In the genomic region with DNA sequence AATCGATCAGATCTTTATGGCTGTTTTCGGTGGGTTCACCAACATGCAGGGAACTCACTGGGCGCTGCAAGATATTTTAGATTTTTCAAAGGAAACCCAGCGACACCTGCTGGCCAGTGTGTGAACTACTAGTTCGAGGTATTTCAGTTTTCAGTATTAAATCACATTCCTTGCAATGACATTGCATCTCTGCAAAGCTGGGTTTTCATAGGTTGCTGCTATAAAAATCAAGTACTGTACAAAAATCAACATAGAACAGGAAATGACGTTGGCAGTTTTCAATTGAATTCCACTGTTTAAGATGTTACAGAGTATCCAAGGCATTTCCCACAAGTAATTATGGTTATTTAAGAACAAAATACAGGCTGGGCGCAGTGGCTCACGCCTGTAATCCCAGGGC, we compare ENCODE assay signal across 8 cellular contexts. TPM values are rescaled to one million over a fixed set of nuclear protein-coding genes. Genes with fewer than 3 reads are reported as not detected.
A peak's percentile ranks its signal among the peaks of the same experiment; 100 is the strongest.
DNase-seq lines count a peak whose midpoint lies in the region; ATAC-seq, FAIRE-seq and TF ChIP-seq lines count a peak whose summit lies in the region.

No MANE protein-coding gene starts in this region.

- H3K4me1 ChIP-seq in astrocyte (ENCODE audit: insufficient read depth, low read length) (no peaks in the 10 kb centered on the region), smooth muscle cell (ENCODE audit: low read depth) (no peaks in the 10 kb centered on the region)

- no peaks in the 10 kb centered on the region for H3K9me3 Mint-ChIP-seq in astrocyte (ENCODE audit: unreplicated experiment)

- no peak overlapping the region for H3K27ac Mint-ChIP-seq in astrocyte (ENCODE audit: unreplicated experiment)

- no peak overlapping the region for H3K4me3 ChIP-seq in astrocyte (ENCODE audit: insufficient read depth, low read depth, low read length)
- H3K4me3 ChIP-seq in smooth muscle cell: no peak overlapping the region

- H2AFZ ChIP-seq in astrocyte (ENCODE audit: low read depth, low read length): no peak overlapping the region
- no peak overlapping the region for H2AFZ ChIP-seq in smooth muscle cell (ENCODE audit: low read depth)

- H3K27me3 Mint-ChIP-seq in astrocyte (ENCODE audit: low read depth, unreplicated experiment): no peaks in the 10 kb centered on the region

- H3K9ac ChIP-seq in astrocyte (ENCODE audit: low read length) (no peak overlapping the region), smooth muscle cell (ENCODE audit: low read depth) (no peak overlapping the region)

- no peaks in the 10 kb centered on the region for H3F3A ChIP-seq in smooth muscle cell (ENCODE audit: low read depth)

- H3K4me1 Mint-ChIP-seq in astrocyte (ENCODE audit: low read depth, unreplicated experiment): no peaks in the 10 kb centered on the region

- no peak overlapping the region for H3K4me3 Mint-ChIP-seq in astrocyte (ENCODE audit: unreplicated experiment)

- ATAC-seq in HG02885 (IDR thresholded peaks at IDR 0.05; ENCODE audit: poor library complexity, unreplicated experiment) (no peak), GM21515 (IDR thresholded peaks at IDR 0.05; ENCODE audit: unreplicated experiment) (no peak)

- H3K4me2 ChIP-seq in astrocyte (ENCODE audit: low read length) (no peak overlapping the region), smooth muscle cell (no peak overlapping the region)

- DNase-seq in ELR (ENCODE audit: low read depth) (peak; percentile 60), M059J (ENCODE audit: low read depth) (peak; percentile 62), T-helper 9 cell (peak; percentile 60), astrocyte (ENCODE audit: low read depth) (peak; percentile 13), hippocampal formation (lab: John Stamatoyannopoulos, UW) (peak; percentile 55 to 65), smooth muscle cell (lab: John Stamatoyannopoulos, UW; ENCODE audit: unreplicated experiment) (peak; percentile 26)

- peak; percentile 68 for FAIRE-seq in astrocyte (lab: Jason Lieb, UNC)

- H3K9me3 ChIP-seq in astrocyte (ENCODE audit: insufficient read depth, low read depth, low read length): no peaks in the 10 kb centered on the region
- no peaks in the 10 kb centered on the region for H3K9me3 ChIP-seq in smooth muscle cell (replicated peaks; ENCODE audit: low read depth)

- 38% methylated on average over 8 of the region's 8 CpGs for WGBS in smooth muscle cell (ENCODE audit: low lambda C conversion rate)

- H3K27ac ChIP-seq in astrocyte (ENCODE audit: low read depth, low read length): no peak overlapping the region
- H3K27ac ChIP-seq in smooth muscle cell (ENCODE audit: low read depth): no peak overlapping the region

- H3K36me3 ChIP-seq in astrocyte (ENCODE audit: insufficient read depth, low read length): peaks cover 7% of the 10 kb centered on the region
- no peaks in the 10 kb centered on the region for H3K36me3 ChIP-seq in smooth muscle cell (ENCODE audit: low read depth)

- H4K20me1 ChIP-seq in astrocyte (ENCODE audit: insufficient read depth, low read length) (no peaks in the 10 kb centered on the region), smooth muscle cell (ENCODE audit: low read depth) (no peaks in the 10 kb centered on the region)

- H3K79me2 ChIP-seq in astrocyte (ENCODE audit: insufficient read depth, low read length) (no peaks in the 10 kb centered on the region), smooth muscle cell (ENCODE audit: low read depth) (no peaks in the 10 kb centered on the region)

- H3K36me3 Mint-ChIP-seq in astrocyte (ENCODE audit: low read depth, unreplicated experiment): peaks cover 3% of the 10 kb centered on the region

- H3K27me3 ChIP-seq in astrocyte (ENCODE audit: insufficient read depth, low read length) (no peaks in the 10 kb centered on the region), smooth muscle cell (ENCODE audit: low read depth) (no peaks in the 10 kb centered on the region)

- TF ChIP-seq CTCF in astrocyte (IDR thresholded peaks at IDR 0.05; ENCODE audit: insufficient read depth, low read depth, low read length): peak; percentile 94
- peak; percentile 76 for TF ChIP-seq CTCF in smooth muscle cell (IDR thresholded peaks at IDR 0.05; ENCODE audit: borderline replicate concordance, insufficient read depth, poor library complexity, severe bottlenecking)

RNA-seq across cellular contexts. Expression of gene LIG1, which starts 17.6 kb away (rescaled TPM):
- 36.4 and 55.9 TPM in 2 replicates for total RNA-seq in M059J (2014; rRNA removed; shearing (Covaris generic))
- total RNA-seq in astrocyte: 16.8 and 19.2 TPM in 2 replicates
- 9.8 and 16.5 TPM in 2 replicates for total RNA-seq in smooth muscle cell
- polyA plus RNA-seq in smooth muscle cell: 26.1 and 38.5 TPM in 2 replicates

RNA-seq across cellular contexts. Expression of gene ZSWIM9, which starts 17.9 kb away (rescaled TPM):
- 0.52 and 1.6 TPM in 2 replicates for total RNA-seq in M059J (2014; rRNA removed; shearing (Covaris generic))
- total RNA-seq in astrocyte (4.7 TPM in 2 replicates), smooth muscle cell (0.18 and 1.3 TPM in 2 replicates)
- 1.3 and 1.6 TPM in 2 replicates for polyA plus RNA-seq in smooth muscle cell

RNA-seq across cellular contexts. Expression of gene PLA2G4C, which starts 41.9 kb away (rescaled TPM):
- 14.7 and 22.8 TPM in 2 replicates for total RNA-seq in M059J (2014; rRNA removed; shearing (Covaris generic))
- total RNA-seq in astrocyte (4.1 TPM in 2 replicates), smooth muscle cell (0.40 and 0.63 TPM in 2 replicates)
- 1.7 and 3.3 TPM in 2 replicates for polyA plus RNA-seq in smooth muscle cell
